Comparison of ENCODE assay signal across 11 cellular contexts in the genomic region with DNA sequence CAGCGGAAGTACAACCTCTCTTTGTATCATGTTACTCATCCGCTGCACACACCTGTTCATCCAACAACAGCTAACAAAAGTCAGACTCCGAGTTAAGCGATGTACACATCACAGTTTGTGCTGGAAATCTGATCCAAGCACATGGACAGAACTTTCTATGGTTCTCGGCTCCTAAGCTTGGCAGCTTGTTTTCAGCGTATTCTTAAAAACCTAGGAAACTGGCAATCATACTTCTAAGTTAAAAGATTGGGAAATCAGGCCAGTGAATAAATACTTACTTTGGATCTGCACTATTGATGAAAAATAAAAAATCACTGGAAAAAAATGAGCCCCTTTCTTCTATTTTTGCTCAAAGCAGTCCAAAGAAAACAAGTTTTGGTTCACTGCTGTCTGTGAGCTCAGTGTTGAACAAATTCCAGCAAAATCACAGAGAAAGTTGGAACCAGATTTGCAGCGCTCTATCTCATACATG.
DNase-seq lines count a peak whose midpoint lies in the region; ATAC-seq and TF ChIP-seq lines count a peak whose summit lies in the region.
"Had no signal": no experiment of that assay in that cellular context is flagged by ENCODE, and none has a peak within 500 bp of the region (broad histone marks: within the 10 kb centered on the region; RNA-seq: fewer than 3 reads in every experiment).

No MANE protein-coding gene starts in this region.

- no peak for ATAC-seq in lower lobe of right lung
- ATAC-seq in stimulated activated memory B cell treated with anti-CD40 and anti-IgM and Interleukin-4, amounts not matched to agents 10 μg/mL and 1 μg/mL and 100 μg/mL, for 72 hours, result no peak
- ATAC-seq in stimulated activated effector memory CD8-positive, alpha-beta T cell treated with anti-CD3 and anti-CD28 coated beads, Interleukin-12 subunit alpha, Interleukin-12 subunit beta, amount 100 ng/mL, for 72 hours, result no peak

- H3K36me3 ChIP-seq in lower lobe of right lung (no peaks in the 10 kb centered on the region), vagina (no peaks in the 10 kb centered on the region)

- no peak overlapping the region for H3K4me3 ChIP-seq in lower lobe of right lung
- H3K4me3 ChIP-seq in vagina, result no peak overlapping the region

- intact Hi-C loops in lower lobe of right lung (cut with DNase I), result no loop called here
- intact Hi-C loops in vagina (cut with DNase I), result no loop called here

- peaks cover 2% of the 10 kb centered on the region for H3K9me3 Mint-ChIP-seq in stimulated activated memory B cell treated with anti-CD40 and anti-IgM and Interleukin-4, amounts not matched to agents 10 μg/mL and 1 μg/mL and 100 μg/mL, for 72 hours
- no peaks in the 10 kb centered on the region for H3K9me3 Mint-ChIP-seq in stimulated activated effector memory CD8-positive, alpha-beta T cell treated with anti-CD3 and anti-CD28 coated beads, Interleukin-12 subunit alpha, Interleukin-12 subunit beta, amount 100 ng/mL, for 72 hours
- H3K9me3 Mint-ChIP-seq: activated naive CD4-positive, alpha-beta T cell treated with anti-CD3 and anti-CD28 coated beads, Interleukin-2, amount 10 ng/mL, durations not matched to agents 7 days and 5 days had no signal

- no peaks in the 10 kb centered on the region for H3K27me3 ChIP-seq in lower lobe of right lung (ENCODE audit: low read depth)
- H3K27me3 ChIP-seq in vagina, result no peaks in the 10 kb centered on the region

- TF ChIP-seq CTCF in lower lobe of right lung (IDR thresholded peaks at IDR 0.05), result no peak
- no peak for TF ChIP-seq CTCF in vagina (IDR thresholded peaks at IDR 0.05)

- H3K27ac Mint-ChIP-seq in stimulated activated memory B cell treated with anti-CD40 and anti-IgM and Interleukin-4, amounts not matched to agents 10 μg/mL and 1 μg/mL and 100 μg/mL, for 72 hours, result no peak overlapping the region
- no peak overlapping the region for H3K27ac Mint-ChIP-seq in stimulated activated effector memory CD8-positive, alpha-beta T cell treated with anti-CD3 and anti-CD28 coated beads, Interleukin-12 subunit alpha, Interleukin-12 subunit beta, amount 100 ng/mL, for 72 hours
- H3K27ac Mint-ChIP-seq: activated naive CD4-positive, alpha-beta T cell treated with anti-CD3 and anti-CD28 coated beads, Interleukin-2, amount 10 ng/mL, durations not matched to agents 7 days and 5 days had no signal

- no peaks in the 10 kb centered on the region for H3K36me3 Mint-ChIP-seq in stimulated activated memory B cell treated with anti-CD40 and anti-IgM and Interleukin-4, amounts not matched to agents 10 μg/mL and 1 μg/mL and 100 μg/mL, for 72 hours
- H3K36me3 Mint-ChIP-seq in stimulated activated effector memory CD8-positive, alpha-beta T cell treated with anti-CD3 and anti-CD28 coated beads, Interleukin-12 subunit alpha, Interleukin-12 subunit beta, amount 100 ng/mL, for 72 hours, result no peaks in the 10 kb centered on the region
- H3K36me3 Mint-ChIP-seq: activated naive CD4-positive, alpha-beta T cell treated with anti-CD3 and anti-CD28 coated beads, Interleukin-2, amount 10 ng/mL, durations not matched to agents 7 days and 5 days had no signal

- DNase-seq in NCI-H2107 treated with DMSO at 0.1 percent for 48 hours (lab: John Stamatoyannopoulos, UW; ENCODE audit: unreplicated experiment) (peak; percentile 63), NCI-H2107 (lab: John Stamatoyannopoulos, UW) (no peak), dedifferentiated amniotic fluid mesenchymal stem cell (ENCODE audit: extremely low spot score) (peak; percentile 44), lower lobe of right lung (no peak), vagina (ENCODE audit: extremely low spot score in 2 of 2) (no peak), cerebellum (ENCODE audit: low spot score) (no peak)
- no peak for DNase-seq in stimulated activated effector memory CD8-positive, alpha-beta T cell treated with anti-CD3 and anti-CD28 coated beads, Interleukin-12 subunit alpha, Interleukin-12 subunit beta, amount 100 ng/mL, for 72 hours (ENCODE audit: low spot score in 2 of 2)
- DNase-seq: activated naive CD4-positive, alpha-beta T cell treated with anti-CD3 and anti-CD28 coated beads, Interleukin-2, amount 10 ng/mL, durations not matched to agents 7 days and 5 days; effector CD8-positive, alpha-beta T cell; NCI-H226 had no signal

- no peaks in the 10 kb centered on the region for H3K9me3 ChIP-seq in lower lobe of right lung
- H3K9me3 ChIP-seq in vagina, result no peaks in the 10 kb centered on the region

- H3K4me1 ChIP-seq in lower lobe of right lung, result peaks cover 22% of the 10 kb centered on the region
- H3K4me1 ChIP-seq in vagina, result peaks cover 19% of the 10 kb centered on the region

- no peak overlapping the region for H3K4me3 Mint-ChIP-seq in stimulated activated memory B cell treated with anti-CD40 and anti-IgM and Interleukin-4, amounts not matched to agents 10 μg/mL and 1 μg/mL and 100 μg/mL, for 72 hours
- no peak overlapping the region for H3K4me3 Mint-ChIP-seq in stimulated activated effector memory CD8-positive, alpha-beta T cell treated with anti-CD3 and anti-CD28 coated beads, Interleukin-12 subunit alpha, Interleukin-12 subunit beta, amount 100 ng/mL, for 72 hours
- H3K4me3 Mint-ChIP-seq: activated naive CD4-positive, alpha-beta T cell treated with anti-CD3 and anti-CD28 coated beads, Interleukin-2, amount 10 ng/mL, durations not matched to agents 7 days and 5 days had no signal

- H3K27me3 Mint-ChIP-seq in stimulated activated memory B cell treated with anti-CD40 and anti-IgM and Interleukin-4, amounts not matched to agents 10 μg/mL and 1 μg/mL and 100 μg/mL, for 72 hours, result peaks cover 68% of the 10 kb centered on the region

- TF ChIP-seq POLR2A in vagina (IDR thresholded peaks at IDR 0.05), result no peak

- H3K27ac ChIP-seq in lower lobe of right lung, result peak overlapping the region; percentile 24
- H3K27ac ChIP-seq in vagina, result peak overlapping the region; percentile 87

- peaks cover 6% of the 10 kb centered on the region for H3K4me1 Mint-ChIP-seq in stimulated activated memory B cell treated with anti-CD40 and anti-IgM and Interleukin-4, amounts not matched to agents 10 μg/mL and 1 μg/mL and 100 μg/mL, for 72 hours
- no peaks in the 10 kb centered on the region for H3K4me1 Mint-ChIP-seq in stimulated activated effector memory CD8-positive, alpha-beta T cell treated with anti-CD3 and anti-CD28 coated beads, Interleukin-12 subunit alpha, Interleukin-12 subunit beta, amount 100 ng/mL, for 72 hours

Comparison
In these comparisons a context has a peak if more than half of its experiments do, and no peak if none do; other contexts are left out.
1. DNase-seq: peak in NCI-H2107 treated with DMSO at 0.1 percent for 48 hours (single experiment) and dedifferentiated amniotic fluid mesenchymal stem cell (single experiment); none in NCI-H2107 (single experiment), lower lobe of right lung (single experiment), vagina (0 of 2), cerebellum (single experiment) and stimulated activated effector memory CD8-positive, alpha-beta T cell treated with anti-CD3 and anti-CD28 coated beads, Interleukin-12 subunit alpha, Interleukin-12 subunit beta, amount 100 ng/mL, for 72 hours (0 of 2).